8 cellular contexts compared by ENCODE assay signal in genomic region chr11:118917488-118918127, GRCh38. TPM values are rescaled to one million over a fixed set of nuclear protein-coding genes. Genes with fewer than 3 reads are reported as not detected.
DNase-seq lines count a peak whose midpoint lies in the region; ATAC-seq and TF ChIP-seq lines count a peak whose summit lies in the region.

No MANE protein-coding gene starts in this region.

- WGBS in lower leg skin, 2 donors = 5 to 7% methylated on average over 13 of the region's 13 CpGs

- peaks cover 90% of the 10 kb centered on the region for H3K4me1 Mint-ChIP-seq in chondrocyte (ENCODE audit: low read depth)

- no peak for TF ChIP-seq POLR2A in lower leg skin (IDR thresholded peaks at IDR 0.05)

- intact Hi-C loops in lower leg skin (cut with DNase I; ENCODE audit: low total_unique reads) = no loop called here

- no peaks in the 10 kb centered on the region for H3K36me3 Mint-ChIP-seq in chondrocyte (ENCODE audit: low read depth)

- H3K4me3 ChIP-seq in lower leg skin (ENCODE audit: low read depth, poor library complexity, severe bottlenecking) = no peak overlapping the region

- H3K4me3 Mint-ChIP-seq in chondrocyte (ENCODE audit: unreplicated experiment) = peak overlapping the region; percentile 67

- no peaks in the 10 kb centered on the region for H3K9me3 Mint-ChIP-seq in chondrocyte (ENCODE audit: low read depth)

- DNase-seq in NCI-H526 (lab: John Stamatoyannopoulos, UW) (peak; percentile 78 to 83), NCI-H526 treated with DMSO at 0.1 percent for 48 hours (lab: John Stamatoyannopoulos, UW) (no peak), SKM-1 (lab: John Stamatoyannopoulos, UW; ENCODE audit: unreplicated experiment) (peak; percentile 71), chondrocyte (ENCODE audit: low spot score) (no peak), lower leg skin (ENCODE audit: low spot score in 2 of 2) (peak; percentile 84 to 96), pons (ENCODE audit: low spot score) (no peak)

- TF ChIP-seq CTCF in chondrocyte (IDR thresholded peaks at IDR 0.05) (no peak), lower leg skin (IDR thresholded peaks at IDR 0.05) (no peak)

- ATAC-seq in GM21723 (IDR thresholded peaks at IDR 0.05; ENCODE audit: unreplicated experiment) = no peak

- no peaks in the 10 kb centered on the region for H3K27me3 Mint-ChIP-seq in chondrocyte (ENCODE audit: low read depth)

- H3K27ac Mint-ChIP-seq in chondrocyte (ENCODE audit: unreplicated experiment) = peak overlapping the region; percentile 100

- H3K27ac ChIP-seq in temporal lobe (ENCODE audit: low read depth, low read length) = peak overlapping the region; percentile 72

RNA-seq across cellular contexts. Expression of gene BCL9L, which starts 8.1 kb away (rescaled TPM):
- total RNA-seq in chondrocyte = 131 to 145 TPM (median 138 TPM) in 3 replicates
- 10 to 100 TPM; 34.5 to 59.4 (median 45.8) TPM for total RNA-seq in lower leg skin
- 19.9 TPM for total RNA-seq in temporal lobe

RNA-seq across cellular contexts. Expression of gene CXCR5, which starts 33.9 kb away (rescaled TPM):
- total RNA-seq in chondrocyte = 0.07 to 0.27 TPM in 2 of 3 replicates, not detected in the other
- total RNA-seq in lower leg skin = not detected
- not detected for total RNA-seq in temporal lobe

RNA-seq across cellular contexts. Expression of gene UPK2, which starts 38.5 kb away (rescaled TPM):
- total RNA-seq in chondrocyte = 0.22 to 0.63 TPM (median 0.38 TPM) in 3 replicates
- total RNA-seq in lower leg skin = not detected
- not detected for total RNA-seq in temporal lobe

RNA-seq across cellular contexts. Expression of gene FOXR1, which starts 54.0 kb away (rescaled TPM):
- total RNA-seq in chondrocyte (not detected in 3 replicates), lower leg skin (not detected), temporal lobe (not detected)

Comparison
In these comparisons a context has a peak if more than half of its experiments do, and no peak if none do; other contexts are left out.
1. DNase-seq: peak in NCI-H526 (2 of 2), SKM-1 (single experiment) and lower leg skin (2 of 2); none in NCI-H526 treated with DMSO at 0.1 percent for 48 hours (single experiment), chondrocyte (single experiment) and pons (single experiment).